In the genomic region with DNA sequence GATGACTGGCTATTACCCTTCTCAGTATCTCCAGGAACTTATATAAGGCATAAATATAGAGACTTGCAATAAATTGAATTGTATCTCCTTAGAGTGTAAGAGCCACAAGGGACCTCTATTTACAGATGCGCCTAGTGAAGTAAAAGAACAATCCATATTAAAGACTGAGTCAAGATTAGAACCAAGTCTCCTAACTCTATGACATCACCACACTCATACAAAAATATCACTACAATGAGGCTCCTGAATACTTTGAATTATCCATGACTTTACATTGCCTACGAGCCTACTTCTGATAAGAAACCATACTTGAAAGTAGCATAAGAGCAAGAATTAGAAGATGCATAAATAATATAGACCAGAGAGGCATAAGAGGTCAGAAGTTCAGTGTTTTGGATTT, we compare ENCODE assay signal across 1 cellular context.
TF ChIP-seq lines count a peak whose summit lies in the region.

No MANE protein-coding gene starts in this region.

TF ChIP-seq in endothelial cell of umbilical vein, 7 proteins besides CTCF, POLR2A, EP300 and RAD21:
- TF ChIP-seq JUN (IDR thresholded peaks at IDR 0.05; ENCODE audit: borderline replicate concordance, insufficient read depth, insufficient read length, low read depth) (peak; percentile 17), GATA2 (IDR thresholded peaks at IDR 0.05; ENCODE audit: insufficient read depth, insufficient read length, low read depth, low read length) (no peak), MYC (IDR thresholded peaks at IDR 0.05; ENCODE audit: low read depth, low read length) (no peak), EZH2 (IDR thresholded peaks at IDR 0.05; ENCODE audit: borderline replicate concordance, low read depth, low read length, severe bottlenecking) (no peak), POLR2AphosphoS5 (IDR thresholded peaks at IDR 0.05; ENCODE audit: insufficient read depth, low read depth, low read length) (no peak), FOS (IDR thresholded peaks at IDR 0.05; ENCODE audit: borderline replicate concordance, insufficient read depth, low read length) (no peak)
- TF ChIP-seq, protein P1, sequence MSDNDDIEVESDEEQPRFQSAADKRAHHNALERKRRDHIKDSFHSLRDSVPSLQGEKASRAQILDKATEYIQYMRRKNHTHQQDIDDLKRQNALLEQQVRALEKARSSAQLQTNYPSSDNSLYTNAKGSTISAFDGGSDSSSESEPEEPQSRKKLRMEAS (IDR thresholded peaks at IDR 0.05; ENCODE audit: insufficient read depth, insufficient read length), result no peak
